Comparison of ENCODE assay signal across 3 cellular contexts in genomic region chr17:58277107-58277506, GRCh38.
TF ChIP-seq lines count a peak whose summit lies in the region.

No MANE protein-coding gene starts in this region.

TF ChIP-seq in Ishikawa, 13 proteins besides CTCF, POLR2A, EP300 and RAD21:
- TF ChIP-seq, protein P1, sequence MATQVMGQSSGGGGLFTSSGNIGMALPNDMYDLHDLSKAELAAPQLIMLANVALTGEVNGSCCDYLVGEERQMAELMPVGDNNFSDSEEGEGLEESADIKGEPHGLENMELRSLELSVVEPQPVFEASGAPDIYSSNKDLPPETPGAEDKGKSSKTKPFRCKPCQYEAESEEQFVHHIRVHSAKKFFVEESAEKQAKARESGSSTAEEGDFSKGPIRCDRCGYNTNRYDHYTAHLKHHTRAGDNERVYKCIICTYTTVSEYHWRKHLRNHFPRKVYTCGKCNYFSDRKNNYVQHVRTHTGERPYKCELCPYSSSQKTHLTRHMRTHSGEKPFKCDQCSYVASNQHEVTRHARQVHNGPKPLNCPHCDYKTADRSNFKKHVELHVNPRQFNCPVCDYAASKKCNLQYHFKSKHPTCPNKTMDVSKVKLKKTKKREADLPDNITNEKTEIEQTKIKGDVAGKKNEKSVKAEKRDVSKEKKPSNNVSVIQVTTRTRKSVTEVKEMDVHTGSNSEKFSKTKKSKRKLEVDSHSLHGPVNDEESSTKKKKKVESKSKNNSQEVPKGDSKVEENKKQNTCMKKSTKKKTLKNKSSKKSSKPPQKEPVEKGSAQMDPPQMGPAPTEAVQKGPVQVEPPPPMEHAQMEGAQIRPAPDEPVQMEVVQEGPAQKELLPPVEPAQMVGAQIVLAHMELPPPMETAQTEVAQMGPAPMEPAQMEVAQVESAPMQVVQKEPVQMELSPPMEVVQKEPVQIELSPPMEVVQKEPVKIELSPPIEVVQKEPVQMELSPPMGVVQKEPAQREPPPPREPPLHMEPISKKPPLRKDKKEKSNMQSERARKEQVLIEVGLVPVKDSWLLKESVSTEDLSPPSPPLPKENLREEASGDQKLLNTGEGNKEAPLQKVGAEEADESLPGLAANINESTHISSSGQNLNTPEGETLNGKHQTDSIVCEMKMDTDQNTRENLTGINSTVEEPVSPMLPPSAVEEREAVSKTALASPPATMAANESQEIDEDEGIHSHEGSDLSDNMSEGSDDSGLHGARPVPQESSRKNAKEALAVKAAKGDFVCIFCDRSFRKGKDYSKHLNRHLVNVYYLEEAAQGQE (IDR thresholded peaks at IDR 0.05; ENCODE audit: low read depth) = no peak
- TF ChIP-seq CREB1 (IDR thresholded peaks at IDR 0.05; ENCODE audit: low read depth) (no peak), MAX (IDR thresholded peaks at IDR 0.05) (no peak), NFIC (IDR thresholded peaks at IDR 0.05) (no peak), TEAD4 (IDR thresholded peaks at IDR 0.05) (no peak), YY1 (IDR thresholded peaks at IDR 0.05; ENCODE audit: low read depth) (no peak), TAF1 (IDR thresholded peaks at IDR 0.05; ENCODE audit: low read depth) (no peak), EGR1 (IDR thresholded peaks at IDR 0.05) (no peak), TCF12 (IDR thresholded peaks at IDR 0.05; ENCODE audit: low read depth) (no peak), CEBPB (IDR thresholded peaks at IDR 0.05) (no peak), ZBTB7A (IDR thresholded peaks at IDR 0.05; ENCODE audit: low read depth) (no peak), FOXM1 (IDR thresholded peaks at IDR 0.05; ENCODE audit: borderline replicate concordance, low read depth) (no peak)
- TF ChIP-seq, protein P2, sequence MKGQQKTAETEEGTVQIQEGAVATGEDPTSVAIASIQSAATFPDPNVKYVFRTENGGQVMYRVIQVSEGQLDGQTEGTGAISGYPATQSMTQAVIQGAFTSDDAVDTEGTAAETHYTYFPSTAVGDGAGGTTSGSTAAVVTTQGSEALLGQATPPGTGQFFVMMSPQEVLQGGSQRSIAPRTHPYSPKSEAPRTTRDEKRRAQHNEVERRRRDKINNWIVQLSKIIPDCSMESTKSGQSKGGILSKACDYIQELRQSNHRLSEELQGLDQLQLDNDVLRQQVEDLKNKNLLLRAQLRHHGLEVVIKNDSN (IDR thresholded peaks at IDR 0.05) = no peak

TF ChIP-seq in GM12878, 131 proteins besides CTCF, POLR2A, EP300 and RAD21:
- no peak for TF ChIP-seq BRCA1 (IDR thresholded peaks at IDR 0.05; ENCODE audit: low read depth, low read length)
- TF ChIP-seq CBFB (IDR thresholded peaks at IDR 0.05; ENCODE audit: low read depth) = no peak
- TF ChIP-seq ZSCAN29 (IDR thresholded peaks at IDR 0.05) = no peak
- TF ChIP-seq FOS (IDR thresholded peaks at IDR 0.05; ENCODE audit: borderline replicate concordance, extremely low read depth, insufficient read length) = no peak
- TF ChIP-seq, protein P3, sequence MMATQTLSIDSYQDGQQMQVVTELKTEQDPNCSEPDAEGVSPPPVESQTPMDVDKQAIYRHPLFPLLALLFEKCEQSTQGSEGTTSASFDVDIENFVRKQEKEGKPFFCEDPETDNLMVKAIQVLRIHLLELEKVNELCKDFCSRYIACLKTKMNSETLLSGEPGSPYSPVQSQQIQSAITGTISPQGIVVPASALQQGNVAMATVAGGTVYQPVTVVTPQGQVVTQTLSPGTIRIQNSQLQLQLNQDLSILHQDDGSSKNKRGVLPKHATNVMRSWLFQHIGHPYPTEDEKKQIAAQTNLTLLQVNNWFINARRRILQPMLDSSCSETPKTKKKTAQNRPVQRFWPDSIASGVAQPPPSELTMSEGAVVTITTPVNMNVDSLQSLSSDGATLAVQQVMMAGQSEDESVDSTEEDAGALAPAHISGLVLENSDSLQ (IDR thresholded peaks at IDR 0.05) = no peak
- peak; percentile 47; the same call in 1 of the 2 replicates for TF ChIP-seq SMC3 (IDR thresholded peaks at IDR 0.05; ENCODE audit: borderline replicate concordance, low read length)
- no peak for TF ChIP-seq ESRRA (IDR thresholded peaks at IDR 0.05; ENCODE audit: low read length)
- 0 out of 2 replicates have a peak, but pooled peaks have one; percentile 23 for TF ChIP-seq RUNX3 (IDR thresholded peaks at IDR 0.05; ENCODE audit: low read length)
- no peak for TF ChIP-seq MEF2A (IDR thresholded peaks at IDR 0.05; ENCODE audit: insufficient read depth, low read depth, low read length)
- no peak for TF ChIP-seq STAT3 (IDR thresholded peaks at IDR 0.05; ENCODE audit: low read depth, low read length)
TF ChIP-seq in GM12878: peak in this region for 2.

TF ChIP-seq in neural cell, 6 proteins besides CTCF, POLR2A, EP300 and RAD21:
- TF ChIP-seq EZH2 (IDR thresholded peaks at IDR 0.05; ENCODE audit: borderline replicate concordance, insufficient read depth, low read length, poor library complexity, severe bottlenecking) = no peak
- TF ChIP-seq, protein P1 (IDR thresholded peaks at IDR 0.05; ENCODE audit: borderline replicate concordance) = no peak
- no peak for TF ChIP-seq TAF1 (IDR thresholded peaks at IDR 0.05; ENCODE audit: low read depth)
- no peak for TF ChIP-seq POLR2AphosphoS5 (IDR thresholded peaks at IDR 0.05)
- TF ChIP-seq MXI1 (conservative IDR thresholded peaks at IDR 0.05; ENCODE audit: poor library complexity, severe bottlenecking) = no peak
- no peak for TF ChIP-seq SMC3 (conservative IDR thresholded peaks at IDR 0.05; ENCODE audit: poor library complexity)
